17 cellular contexts compared by ENCODE assay signal in genomic region chr9:22056402-22056801, GRCh38.
DNase-seq lines count a peak whose midpoint lies in the region; TF ChIP-seq lines count a peak whose summit lies in the region.
"Had no signal": no experiment of that assay in that cellular context is flagged by ENCODE, and none has a peak within 500 bp of the region (broad histone marks: within the 10 kb centered on the region; RNA-seq: fewer than 3 reads in every experiment).

No MANE protein-coding gene starts in this region.

- H3K4me3 ChIP-seq in GM12865 (ENCODE audit: low read depth, low read length), result no peak overlapping the region
- H3K4me3 ChIP-seq: GM12878 had no signal

- no peak for TF ChIP-seq RAD21 in Ishikawa (IDR thresholded peaks at IDR 0.05; ENCODE audit: low read depth)

- no peak for TF ChIP-seq EP300 in Ishikawa (IDR thresholded peaks at IDR 0.05; ENCODE audit: borderline replicate concordance)

- DNase-seq in GM12865 (ENCODE audit: low read depth), result peak; percentile 11
- peak; percentile 10 for DNase-seq in NCI-H69 (lab: John Stamatoyannopoulos, UW)
- no peak for DNase-seq in LoVo (ENCODE audit: low spot score)
- DNase-seq in NCI-H1105 (lab: John Stamatoyannopoulos, UW), result no peak
- DNase-seq in iPS-NIHi7 (ENCODE audit: extremely low spot score), result no peak
- DNase-seq: ACHN; BE2C; C1 segment of cervical spinal cord; CD4-positive, CD25-positive, alpha-beta regulatory T cell; CD8-positive, alpha-beta memory T cell; COR-L47; DMS153; DMS79; GF-D8; H9 had no signal

- TF ChIP-seq CTCF in GM12865 (IDR thresholded peaks at IDR 0.05; ENCODE audit: insufficient read depth, low read depth, low read length, missing control alignments), result no peak

TF ChIP-seq in Ishikawa, 13 proteins besides CTCF, POLR2A, EP300 and RAD21:
- TF ChIP-seq NFIC (IDR thresholded peaks at IDR 0.05) (peak; percentile 31; the same call in 1 of the 2 replicates), TCF12 (IDR thresholded peaks at IDR 0.05; ENCODE audit: low read depth) (no peak)

Comparison
In these comparisons a context has a peak if more than half of its experiments do, and no peak if none do; other contexts are left out.
1. DNase-seq: peak in GM12865 (single experiment) and NCI-H69 (single experiment); none in LoVo (single experiment), NCI-H1105 (single experiment) and iPS-NIHi7 (single experiment).